10 cellular contexts compared by ENCODE assay signal in the genomic region with DNA sequence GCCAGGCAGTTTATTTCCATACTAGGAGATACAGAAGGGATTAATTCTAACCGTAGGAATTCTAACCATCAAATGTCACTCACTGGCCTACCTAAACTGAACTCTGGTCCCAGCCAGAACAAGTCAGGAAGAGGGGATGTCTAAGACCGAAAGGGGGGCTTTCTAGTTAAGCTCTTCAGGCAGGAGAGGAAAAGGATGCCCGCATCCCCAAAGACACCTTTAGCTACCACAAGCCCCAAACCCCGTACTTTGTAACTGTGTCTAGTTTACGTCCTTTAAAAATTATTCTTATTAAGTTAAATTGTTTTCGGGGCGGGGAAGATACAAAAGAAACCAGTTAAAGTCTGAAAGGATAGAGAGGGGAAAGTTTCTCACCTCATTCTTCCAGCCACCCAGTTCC. TPM values are rescaled to one million over a fixed set of nuclear protein-coding genes. Genes with fewer than 3 reads are reported as not detected.
DNase-seq lines count a peak whose midpoint lies in the region; ATAC-seq, FAIRE-seq and TF ChIP-seq lines count a peak whose summit lies in the region.
"Had no signal": no experiment of that assay in that cellular context is flagged by ENCODE, and none has a peak within 500 bp of the region (broad histone marks: within the 10 kb centered on the region; RNA-seq: fewer than 3 reads in every experiment).

No MANE protein-coding gene starts in this region.

- WGBS in upper lobe of left lung, 2 donors: 56 to 59% methylated on average over 7 of the region's 7 CpGs

- DNase-seq in activated naive CD4-positive, alpha-beta T cell treated with anti-CD3 and anti-CD28 coated beads, Interleukin-2, amount 10 ng/mL, durations not matched to agents 7 days and 5 days: no peak
- DNase-seq in activated naive CD4-positive, alpha-beta T cell treated with anti-CD3 and anti-CD28 coated beads, Interleukin-2, amount 50 U/mL, for 16 hours: no peak
- DNase-seq in astrocyte (ENCODE audit: low read depth) (no peak), memory B cell (ENCODE audit: low spot score in 2 of 2) (no peak), upper lobe of left lung (no peak), NCI-H524 (lab: John Stamatoyannopoulos, UW) (no peak), midbrain (lab: John Stamatoyannopoulos, UW) (no peak)

- peak overlapping the region; percentile 96 for H3K4me3 Mint-ChIP-seq in activated naive CD4-positive, alpha-beta T cell treated with anti-CD3 and anti-CD28 coated beads, Interleukin-2, amount 10 ng/mL, durations not matched to agents 7 days and 5 days
- H3K4me3 Mint-ChIP-seq in astrocyte (ENCODE audit: unreplicated experiment) (peak overlapping the region; percentile 94), memory B cell (peak overlapping the region; percentile 99)

- H3K27ac Mint-ChIP-seq in activated naive CD4-positive, alpha-beta T cell treated with anti-CD3 and anti-CD28 coated beads, Interleukin-2, amount 10 ng/mL, durations not matched to agents 7 days and 5 days: peak overlapping the region; percentile 88
- peak overlapping the region; percentile 86 for H3K27ac Mint-ChIP-seq in astrocyte (ENCODE audit: unreplicated experiment)
- peak overlapping the region; percentile 97 for H3K27ac Mint-ChIP-seq in memory B cell

- no peak for ATAC-seq in memory B cell (ENCODE audit: low read depth)
- ATAC-seq in upper lobe of left lung (ENCODE audit: low FRiP score in 2 of 2): no peak
- ATAC-seq in HG02885 (IDR thresholded peaks at IDR 0.05; ENCODE audit: poor library complexity, unreplicated experiment): no peak

- no peaks in the 10 kb centered on the region for H3K27me3 Mint-ChIP-seq in activated naive CD4-positive, alpha-beta T cell treated with anti-CD3 and anti-CD28 coated beads, Interleukin-2, amount 10 ng/mL, durations not matched to agents 7 days and 5 days
- H3K27me3 Mint-ChIP-seq in astrocyte (ENCODE audit: low read depth, unreplicated experiment) (no peaks in the 10 kb centered on the region), memory B cell (no peaks in the 10 kb centered on the region)

- peak overlapping the region; percentile 95 for H2AFZ ChIP-seq in astrocyte (ENCODE audit: low read depth, low read length)

- no peaks in the 10 kb centered on the region for H3K27me3 ChIP-seq in astrocyte (ENCODE audit: insufficient read depth, low read length)
- H3K27me3 ChIP-seq in upper lobe of left lung: no peaks in the 10 kb centered on the region
- H3K27me3 ChIP-seq: body of pancreas had no signal

- TF ChIP-seq POLR2A in upper lobe of left lung (IDR thresholded peaks at IDR 0.05): no peak

- FAIRE-seq in astrocyte (lab: Jason Lieb, UNC): no peak
- FAIRE-seq: G401.6 had no signal

- peak overlapping the region; percentile 95 for H3K4me2 ChIP-seq in astrocyte (ENCODE audit: low read length)

- H3K4me3 ChIP-seq in astrocyte (ENCODE audit: insufficient read depth, low read depth, low read length): peak overlapping the region; percentile 98
- H3K4me3 ChIP-seq in upper lobe of left lung: peak overlapping the region in 3 of 4 donors; percentile 71 to 93 (median 86)

- TF ChIP-seq CTCF in astrocyte (IDR thresholded peaks at IDR 0.05; ENCODE audit: insufficient read depth, low read depth, low read length): no peak
- TF ChIP-seq CTCF in upper lobe of left lung (IDR thresholded peaks at IDR 0.05): no peak

- peaks cover 38% of the 10 kb centered on the region for H3K79me2 ChIP-seq in astrocyte (ENCODE audit: insufficient read depth, low read length)

- H3K27ac ChIP-seq in astrocyte (ENCODE audit: low read depth, low read length): peak overlapping the region; percentile 94
- H3K27ac ChIP-seq in upper lobe of left lung: peak overlapping the region in 3 of 4 donors; percentile 94 to 98 (median 97)

- H4K20me1 ChIP-seq in astrocyte (ENCODE audit: insufficient read depth, low read length): peaks cover 1% of the 10 kb centered on the region

- H3K9me3 ChIP-seq in astrocyte (ENCODE audit: insufficient read depth, low read depth, low read length) (no peaks in the 10 kb centered on the region), upper lobe of left lung (no peaks in the 10 kb centered on the region)
- H3K9me3 ChIP-seq: body of pancreas had no signal

- CTCF ChIA-PET in activated naive CD4-positive, alpha-beta T cell treated with anti-CD3 and anti-CD28 coated beads, Interleukin-2, amount 10 ng/mL, durations not matched to agents 7 days and 5 days (lab: Charles Lee): interaction anchor here (0.8 to 2.3 kb wide), 2 partner anchors 9 to 10 kb away, joined by 3 to 6 read pairs; no protein-coding TSS in a partner anchor

- H3K36me3 ChIP-seq in astrocyte (ENCODE audit: insufficient read depth, low read length): no peaks in the 10 kb centered on the region
- H3K36me3 ChIP-seq in upper lobe of left lung: no peaks in the 10 kb centered on the region

- H3K9ac ChIP-seq in astrocyte (ENCODE audit: low read length): peak overlapping the region; percentile 97

- peaks cover 2% of the 10 kb centered on the region for H3K36me3 Mint-ChIP-seq in activated naive CD4-positive, alpha-beta T cell treated with anti-CD3 and anti-CD28 coated beads, Interleukin-2, amount 10 ng/mL, durations not matched to agents 7 days and 5 days
- no peaks in the 10 kb centered on the region for H3K36me3 Mint-ChIP-seq in astrocyte (ENCODE audit: low read depth, unreplicated experiment)
- H3K36me3 Mint-ChIP-seq in memory B cell: peaks cover 1% of the 10 kb centered on the region

- TF ChIP-seq EP300 in upper lobe of left lung (IDR thresholded peaks at IDR 0.05): no peak

- H3K4me1 ChIP-seq in astrocyte (ENCODE audit: insufficient read depth, low read length) (peaks cover 20% of the 10 kb centered on the region), upper lobe of left lung (peaks cover 10 to 28% (median 21%) of the 10 kb centered on the region in 4 donors)

- H3K4me1 Mint-ChIP-seq in activated naive CD4-positive, alpha-beta T cell treated with anti-CD3 and anti-CD28 coated beads, Interleukin-2, amount 10 ng/mL, durations not matched to agents 7 days and 5 days: peaks cover 38% of the 10 kb centered on the region
- H3K4me1 Mint-ChIP-seq in astrocyte (ENCODE audit: low read depth, unreplicated experiment) (peaks cover 16% of the 10 kb centered on the region), memory B cell (peaks cover 29% of the 10 kb centered on the region)

- H3K9me3 Mint-ChIP-seq in activated naive CD4-positive, alpha-beta T cell treated with anti-CD3 and anti-CD28 coated beads, Interleukin-2, amount 10 ng/mL, durations not matched to agents 7 days and 5 days: no peaks in the 10 kb centered on the region
- H3K9me3 Mint-ChIP-seq in astrocyte (ENCODE audit: unreplicated experiment) (no peaks in the 10 kb centered on the region), memory B cell (no peaks in the 10 kb centered on the region)

RNA-seq across cellular contexts. Expression of a gene that starts 1.2 kb away (rescaled TPM):
- total RNA-seq in astrocyte (12.7 and 13.5 TPM in 2 replicates), upper lobe of left lung (100 to 1,000 TPM in 2 of 6 donors, 10 to 100 TPM in 4; 26.8 to 242 (median 38.1) TPM)

RNA-seq across cellular contexts. Expression of a gene that starts 39.3 kb away (rescaled TPM):
- 2.2 and 3.3 TPM in 2 replicates for total RNA-seq in astrocyte
- total RNA-seq in upper lobe of left lung: 10 to 100 TPM in 5 of 6 donors, 1 to 10 TPM in 1; 10.0 to 39.8 (median 23.4) TPM

RNA-seq across cellular contexts. Expression of a gene that starts 44.6 kb away (rescaled TPM):
- 8.5 and 10.1 TPM in 2 replicates for total RNA-seq in astrocyte
- 1 to 10 TPM in 2 of 6 donors, under 1 TPM in 4; under 0.01 to 1.2 (median 0.48) TPM for total RNA-seq in upper lobe of left lung
